In the genomic region with DNA sequence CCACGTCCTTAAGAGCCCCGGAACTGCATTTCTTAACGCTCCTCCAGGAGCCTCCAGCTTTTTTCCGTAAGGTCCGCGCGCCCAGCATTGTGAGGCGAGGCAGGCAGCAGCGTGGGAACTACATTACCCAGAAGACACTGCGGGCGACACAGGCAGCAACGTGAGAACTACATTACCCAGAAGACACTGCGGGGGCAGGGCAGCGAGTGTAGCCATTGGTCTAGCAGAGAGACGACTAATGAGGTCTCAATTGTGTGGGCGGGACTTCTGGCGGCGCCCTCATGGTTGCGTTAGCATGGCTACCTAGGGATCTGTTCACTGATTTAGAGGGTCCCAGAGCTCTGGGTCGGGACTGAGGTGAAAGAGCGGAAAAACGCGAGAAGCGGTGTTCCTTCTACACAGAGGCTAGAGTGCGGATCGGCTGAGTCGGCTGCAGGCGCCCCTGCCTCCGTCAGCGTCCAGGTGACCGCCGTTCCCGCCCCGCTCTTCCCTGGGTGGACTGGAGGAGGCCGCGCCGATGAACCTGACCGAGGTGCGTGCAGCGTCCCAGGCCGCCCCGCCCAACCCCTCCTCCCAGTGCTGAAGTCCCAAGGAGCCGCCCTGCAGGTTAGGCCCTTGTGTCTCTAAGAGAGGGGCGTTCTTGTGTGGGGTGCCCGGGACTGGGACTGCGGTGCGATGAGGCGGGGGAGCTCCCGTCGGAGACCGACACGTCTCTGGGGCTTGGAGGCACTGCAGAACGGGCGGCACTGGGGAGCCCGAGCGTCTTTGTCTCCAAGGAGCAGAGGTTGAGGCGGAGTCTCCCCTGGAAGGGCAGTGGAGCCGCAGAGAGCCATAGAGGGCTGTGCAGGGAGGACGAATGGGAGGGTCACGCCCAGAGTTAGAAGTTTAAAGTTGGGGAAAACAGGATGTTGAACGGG, we compare ENCODE assay signal across 8 cellular contexts. TPM values are rescaled to one million over a fixed set of nuclear protein-coding genes. Genes with fewer than 3 reads are reported as not detected.
DNase-seq lines count a peak whose midpoint lies in the region; ATAC-seq lines count a peak whose summit lies in the region.

ZNF749 (plus strand) TSS at position 264 of the 917 bp plus-strand sequence; CDS start at position 518, 254 bp downstream.

- peak within 1 kb of the TSS; percentile 79 for H3K4me3 ChIP-seq in effector memory CD4-positive, alpha-beta T cell (ENCODE audit: insufficient read depth, low read depth, low read length, poor library complexity, severe bottlenecking)

- H3K36me3 ChIP-seq in effector memory CD4-positive, alpha-beta T cell (ENCODE audit: control insufficient read depth, insufficient read depth, low read length), result peaks cover 8% of the 10 kb centered on the region

- H3K4me1 ChIP-seq in effector memory CD4-positive, alpha-beta T cell (ENCODE audit: control insufficient read depth, insufficient read depth, low read length, poor library complexity, severe bottlenecking), result peaks cover 7% of the 10 kb centered on the region

- H3K27me3 ChIP-seq in effector memory CD4-positive, alpha-beta T cell (replicated peaks; ENCODE audit: control insufficient read depth, insufficient read depth, low read length, poor library complexity, severe bottlenecking), result no peaks in the 10 kb centered on the region

- H3K27ac ChIP-seq in effector memory CD4-positive, alpha-beta T cell (ENCODE audit: insufficient read depth, low read length, poor library complexity, severe bottlenecking), result peak within 1 kb of the TSS; percentile 68

- DNase-seq in COLO829 (ENCODE audit: low spot score), result peak; percentile 97
- peak; percentile 96 for DNase-seq in HT1080 (ENCODE audit: low read depth)
- peak; percentile 95 to 97 for DNase-seq in NOMO-1 (lab: John Stamatoyannopoulos, UW; ENCODE audit: unreplicated experiment in 2 of 2)
- DNase-seq in activated CD8-positive, alpha-beta memory T cell treated with anti-CD3 and anti-CD28 coated beads for 24 hours, result peak; percentile 95
- peak; percentile 88 to 97 (median 93) for DNase-seq in effector memory CD4-positive, alpha-beta T cell
- peak; percentile 98 for DNase-seq in lung microvascular endothelial cell (ENCODE audit: low read depth in 2 of 2)
- DNase-seq in stimulated activated CD4-positive, alpha-beta T cell treated with anti-CD3 and anti-CD28 coated beads, TNF-alpha, amount 100 ng/mL, for 4 hours (ENCODE audit: low read depth in 3 of 3), result peak; percentile 87 to 97 (median 96)

- ATAC-seq in GM21367 (IDR thresholded peaks at IDR 0.05; ENCODE audit: unreplicated experiment), result peak; percentile 92

- H3K9me3 ChIP-seq in effector memory CD4-positive, alpha-beta T cell (ENCODE audit: control insufficient read depth, low read length), result no peaks in the 10 kb centered on the region

RNA-seq across cellular contexts. Expression of gene ZNF749, which starts in this region (rescaled TPM):
- 16.0 and 17.7 TPM in 2 replicates for total RNA-seq in HT1080 (2014; rRNA removed; shearing (Covaris generic))
- polyA plus RNA-seq in HT1080 (2015; cell fraction: cytosol; rRNA removed), result 7.4 and 10.7 TPM in 2 replicates
- 7.5 and 8.6 TPM in 2 replicates for polyA plus RNA-seq in HT1080 (2015; cell fraction: nucleus; rRNA removed)
- total RNA-seq in lung microvascular endothelial cell, result 6.5 and 8.7 TPM in 2 replicates

Comparison
In these comparisons a context has a peak if more than half of its experiments do, and no peak if none do; other contexts are left out.
1. Peak in every context shown above with its lines: DNase-seq, ATAC-seq, H3K4me3 ChIP-seq and H3K27ac ChIP-seq.